ENCODE assay signal across 9 cellular contexts in the genomic region with DNA sequence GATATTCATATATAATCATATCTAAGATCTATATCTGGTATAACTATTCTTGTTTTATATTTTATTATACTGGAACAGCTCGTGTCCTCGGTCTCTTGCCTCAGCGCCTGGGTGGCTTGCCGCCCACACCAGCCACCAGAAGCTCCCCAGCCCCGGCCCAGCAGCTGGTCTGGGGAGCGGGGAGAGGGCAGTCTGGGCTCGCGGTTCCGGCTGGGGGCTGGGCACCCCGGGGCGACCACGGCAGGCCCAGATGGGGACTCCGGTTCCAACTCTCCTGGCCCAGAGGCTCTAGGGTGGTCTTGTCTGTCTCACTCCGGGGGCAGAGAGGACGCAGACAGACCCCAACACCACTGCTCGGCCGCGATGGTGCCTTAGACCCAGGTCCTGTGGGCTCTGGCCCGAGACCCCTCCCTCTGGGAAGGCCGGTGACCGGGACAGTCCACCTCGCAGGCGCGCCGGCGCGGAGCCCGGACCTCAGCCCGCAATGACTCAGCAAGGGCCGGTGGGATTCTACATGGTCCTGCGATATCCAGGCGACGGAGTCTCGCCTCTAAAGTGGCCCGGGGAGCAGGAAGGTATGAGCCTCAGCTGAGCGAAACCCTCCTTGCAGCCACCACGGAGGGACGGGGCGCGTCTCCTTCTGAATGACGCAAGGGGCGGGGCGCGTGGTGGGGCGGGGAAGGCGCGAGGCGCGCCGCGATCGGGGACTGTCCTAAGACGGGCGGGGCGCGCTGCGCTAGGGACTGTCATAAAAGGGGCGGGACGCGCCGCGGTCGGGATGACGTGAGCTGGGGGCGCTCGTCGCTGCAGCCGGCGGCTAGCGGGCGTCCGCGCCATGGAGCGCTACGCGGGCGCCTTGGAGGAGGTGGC. TPM values are rescaled to one million over a fixed set of nuclear protein-coding genes. Genes with fewer than 3 reads are reported as not detected.
DNase-seq lines count a peak whose midpoint lies in the region; ATAC-seq lines count a peak whose summit lies in the region.
"Had no signal": no experiment of that assay in that cellular context is flagged by ENCODE, and none has a peak within 500 bp of the region (broad histone marks: within the 10 kb centered on the region; RNA-seq: fewer than 3 reads in every experiment).

Gene DGCR6, plus strand, starts transcription at position 781 of the 870 bp plus-strand sequence. Its CDS starts 55 bp downstream, at position 836.

- peak within 1 kb of the TSS; percentile 18 for H3K4me3 ChIP-seq in skeletal muscle cell (ENCODE audit: low read depth, low read length)

- H3K27me3 Mint-ChIP-seq in activated T-cell treated with anti-CD3 and anti-CD28 coated beads, Interleukin-2, amount 50 U/mL, for 72 hours (ENCODE audit: low read depth), result no peaks in the 10 kb centered on the region
- H3K27me3 Mint-ChIP-seq: IgD-negative memory B cell had no signal

- no peak within 1 kb of the TSS for H3K27ac Mint-ChIP-seq in activated T-cell treated with anti-CD3 and anti-CD28 coated beads, Interleukin-2, amount 50 U/mL, for 72 hours
- H3K27ac Mint-ChIP-seq: IgD-negative memory B cell had no signal

- H3K36me3 Mint-ChIP-seq in activated T-cell treated with anti-CD3 and anti-CD28 coated beads, Interleukin-2, amount 50 U/mL, for 72 hours (ENCODE audit: insufficient read depth in 2 of 2), result no peaks in the 10 kb centered on the region
- H3K36me3 Mint-ChIP-seq: IgD-negative memory B cell had no signal

- DNase-seq in activated T-cell treated with anti-CD3 and anti-CD28 coated beads, Interleukin-2, amount 50 U/mL, for 72 hours, result no peak
- DNase-seq in skeletal muscle cell (ENCODE audit: low read depth) (no peak), DMS53 treated with DMSO at 0.1 percent for 48 hours (lab: John Stamatoyannopoulos, UW; ENCODE audit: unreplicated experiment) (no peak), NCI-H1417 (lab: John Stamatoyannopoulos, UW) (no peak), T-helper 2 cell (no peak)
- DNase-seq: stimulated activated CD4-positive, alpha-beta T cell treated with anti-CD3 and anti-CD28 coated beads, Interleukin-4, amount 100 ng/mL, for 24 hours had no signal

- H3K4me1 Mint-ChIP-seq in activated T-cell treated with anti-CD3 and anti-CD28 coated beads, Interleukin-2, amount 50 U/mL, for 72 hours (ENCODE audit: low read depth), result no peaks in the 10 kb centered on the region
- H3K4me1 Mint-ChIP-seq: IgD-negative memory B cell had no signal

- H3K4me3 Mint-ChIP-seq in activated T-cell treated with anti-CD3 and anti-CD28 coated beads, Interleukin-2, amount 50 U/mL, for 72 hours, result no peak within 1 kb of the TSS
- H3K4me3 Mint-ChIP-seq: IgD-negative memory B cell had no signal

- ATAC-seq in GM19395 (IDR thresholded peaks at IDR 0.05; ENCODE audit: unreplicated experiment) (peak; percentile 80), HG02870 (IDR thresholded peaks at IDR 0.05; ENCODE audit: unreplicated experiment) (peak; percentile 76)
- peak; percentile 98 to 99 for ATAC-seq in activated T-cell treated with anti-CD3 and anti-CD28 coated beads, Interleukin-2, amount 50 U/mL, for 72 hours (replicated peaks in 1 of 2)

- no peaks in the 10 kb centered on the region for H3K9me3 Mint-ChIP-seq in activated T-cell treated with anti-CD3 and anti-CD28 coated beads, Interleukin-2, amount 50 U/mL, for 72 hours
- H3K9me3 Mint-ChIP-seq: IgD-negative memory B cell had no signal

RNA-seq across cellular contexts. Expression of gene DGCR6, which starts in this region (rescaled TPM):
- total RNA-seq in activated T-cell treated with anti-CD3 and anti-CD28 coated beads, Interleukin-2, amount 50 U/mL, for 72 hours, result 1 to 10 TPM; 2.5 to 2.9 TPM
